Comparison of ENCODE assay signal across 1 cellular context in the genomic region with DNA sequence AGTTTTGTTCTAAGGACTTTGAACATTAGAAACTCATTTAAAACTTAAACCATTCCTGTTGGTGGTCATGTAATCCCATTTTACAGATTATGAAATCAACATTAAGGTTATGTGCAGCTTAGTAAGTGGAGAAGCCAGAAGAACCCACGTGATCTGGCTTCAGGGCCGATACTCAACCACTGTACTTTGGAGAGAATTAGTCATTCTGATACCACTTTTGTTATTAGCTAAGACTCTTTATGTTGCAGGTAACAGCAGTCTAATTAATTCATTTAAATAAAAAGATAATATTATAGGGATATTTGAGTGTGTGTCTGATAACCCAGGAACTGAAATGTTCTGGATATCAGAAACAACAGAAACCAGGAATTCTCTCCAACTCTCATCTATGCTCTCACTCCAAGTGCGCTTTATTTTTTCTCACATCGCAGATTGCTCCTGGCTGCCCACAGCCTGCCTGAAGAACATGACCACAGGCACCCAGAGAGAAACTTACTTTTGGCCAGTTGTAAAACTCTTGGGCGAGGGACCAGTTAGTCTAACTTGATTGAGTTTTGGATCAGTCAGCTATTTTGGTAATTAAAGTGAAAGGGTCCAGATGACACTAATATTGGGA.
TF ChIP-seq lines count a peak whose summit lies in the region.

No MANE protein-coding gene starts in this region.

TF ChIP-seq in GM12878, 131 proteins besides CTCF, POLR2A, EP300 and RAD21 (continued from another document):
- TF ChIP-seq MLLT1 (IDR thresholded peaks at IDR 0.05), result 0 out of 2 replicates have a peak, but pooled peaks have one; percentile 38
- no peak for TF ChIP-seq PAX8 (IDR thresholded peaks at IDR 0.05)
- TF ChIP-seq ZNF592 (IDR thresholded peaks at IDR 0.05), result no peak
- no peak for TF ChIP-seq ZSCAN29 (IDR thresholded peaks at IDR 0.05)
- peak; percentile 46 for TF ChIP-seq USF1 (IDR thresholded peaks at IDR 0.05; ENCODE audit: borderline replicate concordance, extremely low read length, insufficient read depth, low read depth, low read length)
- TF ChIP-seq, protein P1, sequence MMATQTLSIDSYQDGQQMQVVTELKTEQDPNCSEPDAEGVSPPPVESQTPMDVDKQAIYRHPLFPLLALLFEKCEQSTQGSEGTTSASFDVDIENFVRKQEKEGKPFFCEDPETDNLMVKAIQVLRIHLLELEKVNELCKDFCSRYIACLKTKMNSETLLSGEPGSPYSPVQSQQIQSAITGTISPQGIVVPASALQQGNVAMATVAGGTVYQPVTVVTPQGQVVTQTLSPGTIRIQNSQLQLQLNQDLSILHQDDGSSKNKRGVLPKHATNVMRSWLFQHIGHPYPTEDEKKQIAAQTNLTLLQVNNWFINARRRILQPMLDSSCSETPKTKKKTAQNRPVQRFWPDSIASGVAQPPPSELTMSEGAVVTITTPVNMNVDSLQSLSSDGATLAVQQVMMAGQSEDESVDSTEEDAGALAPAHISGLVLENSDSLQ (IDR thresholded peaks at IDR 0.05), result no peak
- peak; percentile 79 for TF ChIP-seq ATF7 (IDR thresholded peaks at IDR 0.05; ENCODE audit: low read depth)
- TF ChIP-seq POU2F2 (IDR thresholded peaks at IDR 0.05; ENCODE audit: borderline replicate concordance, low read depth, low read length), result no peak
- peak; percentile 87 for TF ChIP-seq RUNX3 (IDR thresholded peaks at IDR 0.05; ENCODE audit: low read length)
- TF ChIP-seq JUNB (IDR thresholded peaks at IDR 0.05), result peak; percentile 94
- TF ChIP-seq IRF4 (IDR thresholded peaks at IDR 0.05; ENCODE audit: low read depth, low read length), result peak; percentile 76; the same call in 1 of the 2 replicates
- TF ChIP-seq MYB (IDR thresholded peaks at IDR 0.05; ENCODE audit: borderline replicate concordance, low read depth, low read length), result no peak
- no peak for TF ChIP-seq KAT2A (conservative IDR thresholded peaks at IDR 0.05; ENCODE audit: control insufficient read depth, low read depth, low read length)
- TF ChIP-seq, protein P2, sequence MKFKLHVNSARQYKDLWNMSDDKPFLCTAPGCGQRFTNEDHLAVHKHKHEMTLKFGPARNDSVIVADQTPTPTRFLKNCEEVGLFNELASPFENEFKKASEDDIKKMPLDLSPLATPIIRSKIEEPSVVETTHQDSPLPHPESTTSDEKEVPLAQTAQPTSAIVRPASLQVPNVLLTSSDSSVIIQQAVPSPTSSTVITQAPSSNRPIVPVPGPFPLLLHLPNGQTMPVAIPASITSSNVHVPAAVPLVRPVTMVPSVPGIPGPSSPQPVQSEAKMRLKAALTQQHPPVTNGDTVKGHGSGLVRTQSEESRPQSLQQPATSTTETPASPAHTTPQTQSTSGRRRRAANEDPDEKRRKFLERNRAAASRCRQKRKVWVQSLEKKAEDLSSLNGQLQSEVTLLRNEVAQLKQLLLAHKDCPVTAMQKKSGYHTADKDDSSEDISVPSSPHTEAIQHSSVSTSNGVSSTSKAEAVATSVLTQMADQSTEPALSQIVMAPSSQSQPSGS (IDR thresholded peaks at IDR 0.05; ENCODE audit: low read length), result peak; percentile 90
- peak; percentile 95 for TF ChIP-seq DPF2 (IDR thresholded peaks at IDR 0.05)
- peak; percentile 22; the same call in 1 of the 2 replicates for TF ChIP-seq CREB1 (IDR thresholded peaks at IDR 0.05; ENCODE audit: low read depth)
- peak; percentile 78 for TF ChIP-seq IKZF1 (conservative IDR thresholded peaks at IDR 0.05)
- TF ChIP-seq, protein P3, sequence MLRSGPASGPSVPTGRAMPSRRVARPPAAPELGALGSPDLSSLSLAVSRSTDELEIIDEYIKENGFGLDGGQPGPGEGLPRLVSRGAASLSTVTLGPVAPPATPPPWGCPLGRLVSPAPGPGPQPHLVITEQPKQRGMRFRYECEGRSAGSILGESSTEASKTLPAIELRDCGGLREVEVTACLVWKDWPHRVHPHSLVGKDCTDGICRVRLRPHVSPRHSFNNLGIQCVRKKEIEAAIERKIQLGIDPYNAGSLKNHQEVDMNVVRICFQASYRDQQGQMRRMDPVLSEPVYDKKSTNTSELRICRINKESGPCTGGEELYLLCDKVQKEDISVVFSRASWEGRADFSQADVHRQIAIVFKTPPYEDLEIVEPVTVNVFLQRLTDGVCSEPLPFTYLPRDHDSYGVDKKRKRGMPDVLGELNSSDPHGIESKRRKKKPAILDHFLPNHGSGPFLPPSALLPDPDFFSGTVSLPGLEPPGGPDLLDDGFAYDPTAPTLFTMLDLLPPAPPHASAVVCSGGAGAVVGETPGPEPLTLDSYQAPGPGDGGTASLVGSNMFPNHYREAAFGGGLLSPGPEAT (IDR thresholded peaks at IDR 0.05; ENCODE audit: low read depth), result peak; percentile 89
- peak; percentile 68; the same call in 1 of the 2 replicates for TF ChIP-seq BCL11A (IDR thresholded peaks at IDR 0.05; ENCODE audit: low read depth, low read length)
- no peak for TF ChIP-seq TBL1XR1 (IDR thresholded peaks at IDR 0.05; ENCODE audit: low read depth, low read length)
- TF ChIP-seq MTA2 (IDR thresholded peaks at IDR 0.05; ENCODE audit: low read depth), result peak; percentile 96
- 0 out of 2 replicates have a peak, but pooled peaks have one; percentile 46 for TF ChIP-seq NBN (IDR thresholded peaks at IDR 0.05)
- peak; percentile 56; the same call in 1 of the 2 replicates for TF ChIP-seq EED (IDR thresholded peaks at IDR 0.05; ENCODE audit: low read depth)
- TF ChIP-seq, protein P4, sequence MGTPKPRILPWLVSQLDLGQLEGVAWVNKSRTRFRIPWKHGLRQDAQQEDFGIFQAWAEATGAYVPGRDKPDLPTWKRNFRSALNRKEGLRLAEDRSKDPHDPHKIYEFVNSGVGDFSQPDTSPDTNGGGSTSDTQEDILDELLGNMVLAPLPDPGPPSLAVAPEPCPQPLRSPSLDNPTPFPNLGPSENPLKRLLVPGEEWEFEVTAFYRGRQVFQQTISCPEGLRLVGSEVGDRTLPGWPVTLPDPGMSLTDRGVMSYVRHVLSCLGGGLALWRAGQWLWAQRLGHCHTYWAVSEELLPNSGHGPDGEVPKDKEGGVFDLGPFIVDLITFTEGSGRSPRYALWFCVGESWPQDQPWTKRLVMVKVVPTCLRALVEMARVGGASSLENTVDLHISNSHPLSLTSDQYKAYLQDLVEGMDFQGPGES (IDR thresholded peaks at IDR 0.05), result no peak
- TF ChIP-seq, protein P5, sequence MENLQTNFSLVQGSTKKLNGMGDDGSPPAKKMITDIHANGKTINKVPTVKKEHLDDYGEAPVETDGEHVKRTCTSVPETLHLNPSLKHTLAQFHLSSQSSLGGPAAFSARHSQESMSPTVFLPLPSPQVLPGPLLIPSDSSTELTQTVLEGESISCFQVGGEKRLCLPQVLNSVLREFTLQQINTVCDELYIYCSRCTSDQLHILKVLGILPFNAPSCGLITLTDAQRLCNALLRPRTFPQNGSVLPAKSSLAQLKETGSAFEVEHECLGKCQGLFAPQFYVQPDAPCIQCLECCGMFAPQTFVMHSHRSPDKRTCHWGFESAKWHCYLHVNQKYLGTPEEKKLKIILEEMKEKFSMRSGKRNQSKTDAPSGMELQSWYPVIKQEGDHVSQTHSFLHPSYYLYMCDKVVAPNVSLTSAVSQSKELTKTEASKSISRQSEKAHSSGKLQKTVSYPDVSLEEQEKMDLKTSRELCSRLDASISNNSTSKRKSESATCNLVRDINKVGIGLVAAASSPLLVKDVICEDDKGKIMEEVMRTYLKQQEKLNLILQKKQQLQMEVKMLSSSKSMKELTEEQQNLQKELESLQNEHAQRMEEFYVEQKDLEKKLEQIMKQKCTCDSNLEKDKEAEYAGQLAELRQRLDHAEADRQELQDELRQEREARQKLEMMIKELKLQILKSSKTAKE (IDR thresholded peaks at IDR 0.05; ENCODE audit: low read depth, poor library complexity, severe bottlenecking), result peak; percentile 81
- peak; percentile 87; the same call in 1 of the 2 replicates for TF ChIP-seq JUND (IDR thresholded peaks at IDR 0.05; ENCODE audit: low read depth, low read length)
- 0 out of 2 replicates have a peak, but pooled peaks have one; percentile 24 for TF ChIP-seq BACH1 (IDR thresholded peaks at IDR 0.05; ENCODE audit: borderline replicate concordance)
- TF ChIP-seq BHLHE40 (IDR thresholded peaks at IDR 0.05; ENCODE audit: borderline replicate concordance in 1 of 2, low read depth in 2 of 2, low read length in 1 of 2), result peak; percentile 78 to 84; a peak in 3 of 4 replicates
- TF ChIP-seq USF2 (IDR thresholded peaks at IDR 0.05; ENCODE audit: borderline replicate concordance, low read depth, low read length), result peak; percentile 65
- peak; percentile 25; the same call in 1 of the 2 replicates for TF ChIP-seq MEF2A (IDR thresholded peaks at IDR 0.05; ENCODE audit: insufficient read depth, low read depth, low read length)
- peak; percentile 53 for TF ChIP-seq MEF2B (IDR thresholded peaks at IDR 0.05; ENCODE audit: partially characterized antibody, poor library complexity, severe bottlenecking)
- peak; percentile 30; the same call in 1 of the 2 replicates for TF ChIP-seq NR2F1 (conservative IDR thresholded peaks at IDR 0.05)
- peak; percentile 96 for TF ChIP-seq ZNF217 (IDR thresholded peaks at IDR 0.05)
- TF ChIP-seq BMI1 (IDR thresholded peaks at IDR 0.05; ENCODE audit: borderline replicate concordance), result peak; percentile 69; the same call in 1 of the 2 replicates
- TF ChIP-seq GABPA (IDR thresholded peaks at IDR 0.05; ENCODE audit: low read depth), result no peak
- TF ChIP-seq, protein P6, sequence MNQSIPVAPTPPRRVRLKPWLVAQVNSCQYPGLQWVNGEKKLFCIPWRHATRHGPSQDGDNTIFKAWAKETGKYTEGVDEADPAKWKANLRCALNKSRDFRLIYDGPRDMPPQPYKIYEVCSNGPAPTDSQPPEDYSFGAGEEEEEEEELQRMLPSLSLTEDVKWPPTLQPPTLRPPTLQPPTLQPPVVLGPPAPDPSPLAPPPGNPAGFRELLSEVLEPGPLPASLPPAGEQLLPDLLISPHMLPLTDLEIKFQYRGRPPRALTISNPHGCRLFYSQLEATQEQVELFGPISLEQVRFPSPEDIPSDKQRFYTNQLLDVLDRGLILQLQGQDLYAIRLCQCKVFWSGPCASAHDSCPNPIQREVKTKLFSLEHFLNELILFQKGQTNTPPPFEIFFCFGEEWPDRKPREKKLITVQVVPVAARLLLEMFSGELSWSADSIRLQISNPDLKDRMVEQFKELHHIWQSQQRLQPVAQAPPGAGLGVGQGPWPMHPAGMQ (IDR thresholded peaks at IDR 0.05; ENCODE audit: borderline replicate concordance), result no peak
- peak; percentile 91; the same call in 1 of the 2 replicates for TF ChIP-seq MTA3 (IDR thresholded peaks at IDR 0.05; ENCODE audit: borderline replicate concordance, low read length)
- TF ChIP-seq CEBPB (IDR thresholded peaks at IDR 0.05; ENCODE audit: borderline replicate concordance in 1 of 2, low read depth in 2 of 2, low read length in 2 of 2), result no peak; a peak in 1 of 4 replicates
- no peak for TF ChIP-seq KDM1A (IDR thresholded peaks at IDR 0.05; ENCODE audit: borderline replicate concordance)
- peak; percentile 96 for TF ChIP-seq RAD51 (IDR thresholded peaks at IDR 0.05)
- peak; percentile 87 for TF ChIP-seq NFIC (IDR thresholded peaks at IDR 0.05; ENCODE audit: low read depth, low read length)
- TF ChIP-seq ZNF24 (IDR thresholded peaks at IDR 0.05), result peak; percentile 5; the same call in 1 of the 2 replicates
